11 cellular contexts compared by ENCODE assay signal in the genomic region with DNA sequence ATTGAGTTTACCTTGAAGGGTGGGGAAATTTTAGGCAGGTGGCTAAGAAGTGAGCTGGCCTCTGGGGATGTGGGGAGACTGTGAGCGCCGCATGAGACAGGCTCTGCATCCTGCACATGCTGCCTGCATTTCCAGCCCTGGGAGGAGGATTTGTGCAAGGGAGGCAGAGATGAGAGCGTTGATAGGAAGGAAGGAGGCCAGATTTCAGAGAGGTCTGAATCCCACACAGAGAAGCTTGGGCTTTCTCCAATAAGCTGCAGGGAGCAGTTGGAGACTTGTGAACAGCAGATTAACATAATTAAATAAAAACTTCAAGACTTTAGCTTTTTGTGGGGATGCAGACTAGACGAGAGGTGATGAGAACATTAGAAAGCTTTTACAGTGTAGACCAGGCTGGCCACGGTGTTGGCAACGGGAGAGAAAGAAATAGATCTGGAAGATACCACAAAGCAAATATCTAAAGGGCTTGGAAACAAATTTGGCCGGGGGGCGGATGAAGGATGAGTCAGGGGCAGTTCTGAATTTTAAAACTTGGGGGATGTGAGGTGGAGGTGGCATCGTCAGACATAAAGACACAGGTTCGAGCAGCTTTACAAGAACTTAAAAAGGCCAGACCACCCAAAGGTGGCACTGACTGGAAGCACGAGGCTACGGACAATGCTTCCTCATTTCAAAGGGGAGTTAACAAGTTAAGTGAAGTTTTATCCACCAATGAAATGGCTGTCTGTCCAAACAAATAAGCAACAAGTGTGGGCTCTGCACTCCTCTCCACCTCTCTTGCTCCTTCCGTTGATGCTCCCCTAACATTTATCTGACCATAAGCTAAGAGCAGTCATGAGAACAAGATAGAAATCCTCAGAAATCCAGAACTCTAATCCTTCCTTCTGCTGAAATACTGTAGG. TPM values are rescaled to one million over a fixed set of nuclear protein-coding genes. Genes with fewer than 3 reads are reported as not detected.
DNase-seq lines count a peak whose midpoint lies in the region; TF ChIP-seq lines count a peak whose summit lies in the region.
"Had no signal": no experiment of that assay in that cellular context is flagged by ENCODE, and none has a peak within 500 bp of the region (broad histone marks: within the 10 kb centered on the region; RNA-seq: fewer than 3 reads in every experiment).

No MANE protein-coding gene starts in this region.

- no peaks in the 10 kb centered on the region for H3K9me3 ChIP-seq in tibial artery
- H3K9me3 ChIP-seq: esophagus squamous epithelium had no signal

- DNase-seq in T-helper 2 cell treated with Interferon-gamma antibody and Interleukin-4, amounts not matched to agents 5 μg/mL and 100 μg/mL, for 36 hours (ENCODE audit: low spot score) = no peak
- no peak for DNase-seq in T-helper 2 cell
- peak; percentile 16 for DNase-seq in NCI-H226
- DNase-seq in osteocyte (ENCODE audit: extremely low spot score, unreplicated experiment) = no peak
- no peak for DNase-seq in NCI-H1105 treated with DMSO at 0.1 percent for 48 hours (lab: John Stamatoyannopoulos, UW)
- DNase-seq in activated CD4-positive, CD25-positive, alpha-beta regulatory T cell (lab: John Stamatoyannopoulos, UW) = no peak
- DNase-seq in tibial artery = no peak
- DNase-seq: activated CD4-positive, CD25-positive, alpha-beta regulatory T cell treated with anti-CD3 and anti-CD28 coated beads, Interleukin-2, amount 50 U/mL, for 72 hours; esophagus squamous epithelium; NCI-H146 had no signal

- no peak overlapping the region for H3K27ac ChIP-seq in tibial artery
- H3K27ac ChIP-seq: esophagus squamous epithelium had no signal

- H3K36me3 ChIP-seq in tibial artery = no peaks in the 10 kb centered on the region
- H3K36me3 ChIP-seq: esophagus squamous epithelium had no signal

- H3K27me3 ChIP-seq in tibial artery = no peaks in the 10 kb centered on the region
- H3K27me3 ChIP-seq: esophagus squamous epithelium had no signal

- TF ChIP-seq CTCF in brain (conservative IDR thresholded peaks at IDR 0.05) (no peak), osteocyte (IDR thresholded peaks at IDR 0.05) (no peak), tibial artery (IDR thresholded peaks at IDR 0.05) (no peak)

- no peaks in the 10 kb centered on the region for H3K9me3 Mint-ChIP-seq in T-helper 2 cell treated with Interferon-gamma antibody and Interleukin-4, amounts not matched to agents 5 μg/mL and 100 μg/mL, for 36 hours
- H3K9me3 Mint-ChIP-seq in brain = no peaks in the 10 kb centered on the region
- no peaks in the 10 kb centered on the region for H3K9me3 Mint-ChIP-seq in osteocyte (ENCODE audit: unreplicated experiment)

- no peaks in the 10 kb centered on the region for H3K36me3 Mint-ChIP-seq in T-helper 2 cell treated with Interferon-gamma antibody and Interleukin-4, amounts not matched to agents 5 μg/mL and 100 μg/mL, for 36 hours (ENCODE audit: low read depth)
- H3K36me3 Mint-ChIP-seq in brain (no peaks in the 10 kb centered on the region), osteocyte (ENCODE audit: unreplicated experiment) (no peaks in the 10 kb centered on the region)

- H3K4me3 ChIP-seq in tibial artery = no peak overlapping the region
- H3K4me3 ChIP-seq: esophagus squamous epithelium had no signal

- H3K4me3 Mint-ChIP-seq in T-helper 2 cell treated with Interferon-gamma antibody and Interleukin-4, amounts not matched to agents 5 μg/mL and 100 μg/mL, for 36 hours = peak overlapping the region; percentile 15
- peak overlapping the region in 3 of 5 experiments; percentile 12 to 75 (median 57) for H3K4me3 Mint-ChIP-seq in brain
- peak overlapping the region; percentile 8 for H3K4me3 Mint-ChIP-seq in osteocyte (ENCODE audit: unreplicated experiment)

- intact Hi-C loops in tibial artery (cut with DNase I; ENCODE audit: low total_unique reads) = no loop called here

- H3K4me1 ChIP-seq in tibial artery = peaks cover 0 to 23% (median 4%) of the 10 kb centered on the region in 4 donors

- peak overlapping the region; percentile 62 for H3K27ac Mint-ChIP-seq in T-helper 2 cell treated with Interferon-gamma antibody and Interleukin-4, amounts not matched to agents 5 μg/mL and 100 μg/mL, for 36 hours
- H3K27ac Mint-ChIP-seq in brain (peak overlapping the region in 4 of 5 experiments; percentile 66 to 90 (median 86)), osteocyte (ENCODE audit: unreplicated experiment) (peak overlapping the region; percentile 69)

- H3K27me3 Mint-ChIP-seq in T-helper 2 cell treated with Interferon-gamma antibody and Interleukin-4, amounts not matched to agents 5 μg/mL and 100 μg/mL, for 36 hours (ENCODE audit: low read depth) = no peaks in the 10 kb centered on the region
- H3K27me3 Mint-ChIP-seq in brain (no peaks in the 10 kb centered on the region), osteocyte (ENCODE audit: unreplicated experiment) (no peaks in the 10 kb centered on the region)

- H3K4me1 Mint-ChIP-seq in T-helper 2 cell treated with Interferon-gamma antibody and Interleukin-4, amounts not matched to agents 5 μg/mL and 100 μg/mL, for 36 hours (ENCODE audit: low read depth) = peaks cover 26% of the 10 kb centered on the region
- H3K4me1 Mint-ChIP-seq in brain = peaks cover 53% of the 10 kb centered on the region
- H3K4me1 Mint-ChIP-seq in osteocyte (ENCODE audit: unreplicated experiment) = peaks cover 29% of the 10 kb centered on the region

RNA-seq across cellular contexts. Expression of a gene that starts 57.0 kb away (rescaled TPM):
- polyA plus RNA-seq in brain (ENCODE audit: insufficient read depth, low read depth, low replicate concordance) = 5.4 TPM
- total RNA-seq in osteocyte = 0.78 and 0.97 TPM in 2 replicates
